Comparison of ENCODE assay signal across 12 cellular contexts in genomic region chr20:61753196-61753942, GRCh38.
DNase-seq lines count a peak whose midpoint lies in the region; ATAC-seq and TF ChIP-seq lines count a peak whose summit lies in the region.
"Had no signal": no experiment of that assay in that cellular context is flagged by ENCODE, and none has a peak within 500 bp of the region (broad histone marks: within the 10 kb centered on the region; RNA-seq: fewer than 3 reads in every experiment).

No MANE protein-coding gene starts in this region.

- dilution Hi-C loops in IMR-90 (cut with HindIII; ENCODE audit: low sequenced_read_pairs, unreplicated experiment) = no loop called here

- H4K8ac ChIP-seq in IMR-90 (ENCODE audit: low read depth in 2 of 2, low read length in 2 of 2) = no peak overlapping the region

- H2BK20ac ChIP-seq in IMR-90 (ENCODE audit: low read depth, low read length) = no peak overlapping the region

- no peak overlapping the region for H4K5ac ChIP-seq in IMR-90 (ENCODE audit: low read depth, low read length)

- no peak overlapping the region for H3K56ac ChIP-seq in IMR-90 (ENCODE audit: extremely low read depth, insufficient read depth, low read length)

- no peaks in the 10 kb centered on the region for H3K79me1 ChIP-seq in IMR-90 (ENCODE audit: low read depth in 1 of 2, low read length in 2 of 2)

- no peak overlapping the region for H2BK15ac ChIP-seq in IMR-90 (ENCODE audit: low read depth, low read length)

- H3K18ac ChIP-seq in IMR-90 (ENCODE audit: low read depth, low read length) = no peak overlapping the region

- H2BK120ac ChIP-seq in IMR-90 (ENCODE audit: low read depth, low read length) = no peak overlapping the region

- H3K4me1 ChIP-seq in IMR-90 (ENCODE audit: control insufficient read depth, insufficient read depth, low read length) (no peaks in the 10 kb centered on the region; the same call in 1 of the 2 replicates), lower lobe of right lung (no peaks in the 10 kb centered on the region)

- WGBS in IMR-90 (ENCODE audit: extremely low coverage in 2 of 2, insufficient read length in 1 of 2), 2 experiments = 40% methylated on average over 4 of the region's 14 CpGs; no CpG with 5 or more reads in 1 of the 2 experiments

- no peak overlapping the region for H2BK5ac ChIP-seq in IMR-90 (ENCODE audit: low read depth, low read length, poor library complexity, severe bottlenecking)

- H3K4ac ChIP-seq in IMR-90 (ENCODE audit: low read depth, low read length) = no peak overlapping the region

- no peak for TF ChIP-seq CTCF in AG10803 (conservative IDR thresholded peaks at IDR 0.05; ENCODE audit: low read length)
- no peak for TF ChIP-seq CTCF in IMR-90 (conservative IDR thresholded peaks at IDR 0.05; ENCODE audit: low read depth, low read length)
- no peak for TF ChIP-seq CTCF in lower lobe of right lung (IDR thresholded peaks at IDR 0.05)

- H3K27me3 ChIP-seq in IMR-90 (ENCODE audit: control insufficient read depth, insufficient read depth, low read length) = no peaks in the 10 kb centered on the region
- no peaks in the 10 kb centered on the region for H3K27me3 ChIP-seq in lower lobe of right lung (ENCODE audit: low read depth)

- no peak overlapping the region for H3K9ac ChIP-seq in IMR-90 (ENCODE audit: low read depth, low read length)

- in situ Hi-C loops in IMR-90 (cut with MboI; ENCODE audit: low sequenced_read_pairs) = no loop called here

- POLR2A ChIA-PET in IMR-90 (lab: Charles Lee; ENCODE audit: unreplicated experiment) = no interaction called here

- peaks cover 8% of the 10 kb centered on the region; the same call in 1 of the 2 replicates for H3K9me1 ChIP-seq in IMR-90 (ENCODE audit: insufficient read depth, low read length)

- H3K36me3 ChIP-seq in IMR-90 (ENCODE audit: control insufficient read depth, insufficient read depth, low read length) = no peaks in the 10 kb centered on the region
- H3K36me3 ChIP-seq in lower lobe of right lung = no peaks in the 10 kb centered on the region

- H3K4me2 ChIP-seq in IMR-90 (ENCODE audit: low read depth, low read length) = 0 out of 2 replicates have a peak overlapping the region, but pooled peaks have one; percentile 2

- no peak for TF ChIP-seq RAD21 in IMR-90 (IDR thresholded peaks at IDR 0.05; ENCODE audit: low read length)

- peak; percentile 72 for ATAC-seq in IMR-90 (ENCODE audit: low read depth)
- ATAC-seq in lower lobe of right lung = no peak
- no peak for ATAC-seq in GM19467 (IDR thresholded peaks at IDR 0.05; ENCODE audit: unreplicated experiment)
- ATAC-seq in HG03354 (IDR thresholded peaks at IDR 0.05; ENCODE audit: poor library complexity, severe bottlenecking, unreplicated experiment) = no peak
- ATAC-seq: activated CD8-positive, alpha-beta T cell treated with anti-CD3 and anti-CD28 coated beads for 36 hours; SK-N-SH treated with all-trans-retinoic acid at 6 μM for 48 hours had no signal

- H3K14ac ChIP-seq in IMR-90 (replicated peaks; ENCODE audit: low read depth, low read length) = no peak overlapping the region

- no peak overlapping the region for H2AK9ac ChIP-seq in IMR-90 (replicated peaks; ENCODE audit: low read depth, low read length, poor library complexity)

- no TSS peak for BruUV-seq in IMR-90 (replicated peaks; lab: Mats Ljungman, UMichigan)

- no peak overlapping the region for H2AFZ ChIP-seq in IMR-90 (replicated peaks; ENCODE audit: low read length, poor library complexity)

- H4K20me1 ChIP-seq in IMR-90 (ENCODE audit: insufficient read depth, low read length) = no peaks in the 10 kb centered on the region; the same call in 1 of the 2 replicates

- H3K27ac ChIP-seq in IMR-90 (ENCODE audit: insufficient read depth, low read length) = no peak overlapping the region
- no peak overlapping the region for H3K27ac ChIP-seq in lower lobe of right lung
- H3K27ac ChIP-seq: epithelial cell of prostate had no signal

- H3K23ac ChIP-seq in IMR-90 (ENCODE audit: low read depth, low read length) = no peak overlapping the region

- H3K9me3 ChIP-seq in IMR-90 (ENCODE audit: control insufficient read depth, insufficient read depth, low read length) = no peaks in the 10 kb centered on the region; the same call in 1 of the 2 replicates
- H3K9me3 ChIP-seq in lower lobe of right lung = peaks cover 14% of the 10 kb centered on the region

- intact Hi-C loops in IMR-90 (cut with micrococcal nuclease) (no loop called here), lower lobe of right lung (cut with DNase I) (no loop called here)

- DNase-seq in AG10803 (ENCODE audit: low read depth) (peak; percentile 85), IMR-90 (peak; percentile 55), dermis blood vessel endothelial cell (peak; percentile 58), lower lobe of right lung (peak; percentile 8), NCI-H510A treated with DMSO at 0.1 percent for 48 hours (lab: John Stamatoyannopoulos, UW) (no peak), OCI-M2 (lab: John Stamatoyannopoulos, UW; ENCODE audit: unreplicated experiment) (no peak)
- DNase-seq: activated CD8-positive, alpha-beta T cell treated with anti-CD3 and anti-CD28 coated beads for 36 hours; CD4-positive, CD25-positive, alpha-beta regulatory T cell had no signal

- H3K4me3 ChIP-seq in AG10803 (ENCODE audit: low read length) = no peak overlapping the region
- no peak overlapping the region for H3K4me3 ChIP-seq in IMR-90 (ENCODE audit: insufficient read depth, low read depth, low read length)
- no peak overlapping the region for H3K4me3 ChIP-seq in lower lobe of right lung

- CTCF ChIA-PET in IMR-90 (lab: Yijun Ruan, JAX) = no interaction called here

- no peak overlapping the region for H4K91ac ChIP-seq in IMR-90 (ENCODE audit: insufficient read depth, low read depth, low read length)

- TF ChIP-seq POLR2A in IMR-90 (IDR thresholded peaks at IDR 0.05; ENCODE audit: low read depth, low read length) = no peak

- H2AK5ac ChIP-seq in IMR-90 (ENCODE audit: low read depth, low read length) = no peak overlapping the region

TF ChIP-seq in IMR-90, 13 proteins besides CTCF, POLR2A, EP300 and RAD21:
- TF ChIP-seq MAZ (IDR thresholded peaks at IDR 0.05; ENCODE audit: borderline replicate concordance, low read depth, low read length) (no peak), MAFK (IDR thresholded peaks at IDR 0.05; ENCODE audit: low read depth, low read length) (peak; percentile 63), FOS (IDR thresholded peaks at IDR 0.05; ENCODE audit: low read depth, low read length) (peak; percentile 44; the same call in 1 of the 2 replicates), CHD1 (IDR thresholded peaks at IDR 0.05; ENCODE audit: low read depth, low read length) (no peak), BHLHE40 (IDR thresholded peaks at IDR 0.05; ENCODE audit: low read depth, low read length) (no peak; the same call in 1 of the 2 replicates)

Comparison
In these comparisons a context has a peak if more than half of its experiments do, and no peak if none do; other contexts are left out.
1. DNase-seq: peak in AG10803 (single experiment), IMR-90 (single experiment), dermis blood vessel endothelial cell (single experiment) and lower lobe of right lung (single experiment); none in NCI-H510A treated with DMSO at 0.1 percent for 48 hours (single experiment) and OCI-M2 (single experiment).